Comparison of ENCODE assay signal across 9 cellular contexts in genomic region chr12:8018666-8019581, GRCh38. TPM values are rescaled to one million over a fixed set of nuclear protein-coding genes. Genes with fewer than 3 reads are reported as not detected.
DNase-seq lines count a peak whose midpoint lies in the region; FAIRE-seq lines count a peak whose summit lies in the region.
"Had no signal": no experiment of that assay in that cellular context is flagged by ENCODE, and none has a peak within 500 bp of the region (broad histone marks: within the 10 kb centered on the region; RNA-seq: fewer than 3 reads in every experiment).

No MANE protein-coding gene starts in this region.

- no peak overlapping the region for H3K4ac ChIP-seq in mesendoderm (ENCODE audit: low read depth, low read length)

- peak overlapping the region; percentile 89 for H3K23ac ChIP-seq in mesendoderm (ENCODE audit: low read length)

- no peak overlapping the region for H4K8ac ChIP-seq in mesendoderm (ENCODE audit: low read depth, low read length)

- no peak overlapping the region for H3K18ac ChIP-seq in mesendoderm (ENCODE audit: low read length)

- WGBS in mesendoderm (ENCODE audit: extremely low coverage, insufficient coverage, low lambda C conversion rate), result no CpG with 5 or more reads among the region's 58 CpGs

- FAIRE-seq in frontal cortex (lab: Jason Lieb, UNC), result no peak

- H3K4me1 ChIP-seq in mesendoderm (ENCODE audit: control insufficient read depth, low read depth, low read length), result peaks cover 2% of the 10 kb centered on the region

- H3K27me3 ChIP-seq in mesendoderm (ENCODE audit: insufficient read depth, low read length, poor library complexity), result no peaks in the 10 kb centered on the region

- DNase-seq in GDM1 (lab: John Stamatoyannopoulos, UW), result peak; percentile 67
- DNase-seq in NCI-H82 treated with DMSO at 0.1 percent for 48 hours (lab: John Stamatoyannopoulos, UW; ENCODE audit: unreplicated experiment), result peak; percentile 30
- DNase-seq in cerebellar cortex (ENCODE audit: low spot score), result peak; percentile 73
- DNase-seq in mesendoderm, result peak; percentile 91
- no peak for DNase-seq in frontal cortex (ENCODE audit: low spot score in 2 of 2)
- no peak for DNase-seq in inferior parietal cortex (ENCODE audit: extremely low spot score)
- DNase-seq in NCI-H2107 treated with DMSO at 0.1 percent for 48 hours (lab: John Stamatoyannopoulos, UW; ENCODE audit: unreplicated experiment), result no peak
- DNase-seq in HuH-7.5 (ENCODE audit: low spot score), result no peak

- H3K56ac ChIP-seq in mesendoderm (ENCODE audit: low read length), result peak overlapping the region; percentile 86

- no peaks in the 10 kb centered on the region for H3K79me2 ChIP-seq in mesendoderm (ENCODE audit: control insufficient read depth, insufficient read depth, low read length)

- no peaks in the 10 kb centered on the region for H3K79me1 ChIP-seq in mesendoderm (ENCODE audit: low read length)

- peak overlapping the region; percentile 53 for H3K4me3 ChIP-seq in mesendoderm (ENCODE audit: low read length)

- no peaks in the 10 kb centered on the region for H3K36me3 ChIP-seq in mesendoderm (ENCODE audit: control insufficient read depth, insufficient read depth, low read length)

- peak overlapping the region; percentile 78 for H3K27ac ChIP-seq in mesendoderm (ENCODE audit: low read depth, low read length)

- H2BK120ac ChIP-seq in mesendoderm (ENCODE audit: low read depth, low read length), result no peak overlapping the region

- H4K5ac ChIP-seq in mesendoderm (ENCODE audit: low read length), result no peak overlapping the region

- H3K9ac ChIP-seq in mesendoderm (ENCODE audit: low read length), result peak overlapping the region; percentile 70

- peak overlapping the region; percentile 68 for H3K4me2 ChIP-seq in mesendoderm (ENCODE audit: low read length)

- H2BK5ac ChIP-seq in mesendoderm (ENCODE audit: low read length), result no peak overlapping the region

- no peak overlapping the region for H2AK5ac ChIP-seq in mesendoderm (ENCODE audit: low read length)

- no peak overlapping the region for H2BK15ac ChIP-seq in mesendoderm (replicated peaks; ENCODE audit: low read depth)

RNA-seq across cellular contexts. Expression of gene FOXJ2, which starts 13.6 kb away (rescaled TPM):
- 6.4 TPM for polyA plus RNA-seq in mesendoderm (2013, experiment 1 of 2)
- polyA plus RNA-seq in mesendoderm (2013, experiment 2 of 2), result 6.6 TPM
- 6.1 TPM for total RNA-seq in frontal cortex

RNA-seq across cellular contexts. Expression of gene C3AR1, which starts 47.2 kb away (rescaled TPM):
- not detected for polyA plus RNA-seq in mesendoderm (2013, experiment 1 of 2)
- not detected for polyA plus RNA-seq in mesendoderm (2013, experiment 2 of 2)
- 1.6 TPM for total RNA-seq in frontal cortex
- total RNA-seq: lung microvascular endothelial cell had no signal

Comparison
In these comparisons a context has a peak if more than half of its experiments do, and no peak if none do; other contexts are left out.
1. DNase-seq: peak in GDM1 (single experiment), NCI-H82 treated with DMSO at 0.1 percent for 48 hours (single experiment), cerebellar cortex (single experiment) and mesendoderm (single experiment); none in frontal cortex (0 of 2), inferior parietal cortex (single experiment), NCI-H2107 treated with DMSO at 0.1 percent for 48 hours (single experiment) and HuH-7.5 (single experiment).